7 cellular contexts compared by ENCODE assay signal in the genomic region with DNA sequence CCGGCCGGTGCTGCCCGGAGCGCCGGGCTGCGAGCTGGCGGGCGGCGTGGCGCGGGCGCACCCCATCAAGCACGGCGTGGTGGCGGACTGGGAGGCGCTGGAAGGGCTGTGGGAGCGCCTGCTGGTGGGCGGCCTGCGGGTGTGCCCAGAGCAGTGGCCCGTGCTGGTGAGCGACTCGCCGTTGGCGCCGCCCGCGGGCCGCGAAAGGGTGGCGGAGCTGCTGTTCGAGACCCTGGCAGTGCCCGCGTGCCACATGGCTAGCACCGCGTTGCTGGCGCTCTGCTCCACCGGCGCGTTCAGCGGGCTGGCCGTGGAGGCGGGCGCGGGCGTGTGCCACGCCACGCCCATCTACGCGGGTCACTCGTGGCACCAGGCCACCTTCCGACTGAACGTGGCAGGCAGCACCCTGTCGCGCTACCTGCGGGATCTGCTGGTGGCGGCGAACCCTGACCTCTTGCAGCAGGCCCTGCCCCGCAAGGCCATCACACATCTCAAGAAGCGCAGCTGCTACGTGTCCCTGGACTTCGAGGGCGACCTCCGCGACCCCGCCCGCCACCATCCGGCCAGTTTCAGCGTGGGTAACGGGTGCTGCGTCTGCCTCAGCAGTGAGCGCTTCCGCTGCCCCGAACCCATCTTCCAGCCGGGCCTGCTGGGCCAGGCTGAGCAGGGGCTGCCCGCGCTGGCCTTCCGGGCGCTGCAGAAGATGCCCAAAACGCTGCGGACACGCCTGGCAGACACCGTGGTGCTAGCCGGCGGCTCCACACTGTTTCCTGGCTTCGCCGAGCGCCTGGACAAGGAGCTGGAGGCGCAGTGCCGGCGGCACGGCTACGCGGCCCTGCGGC. TPM values are rescaled to one million over a fixed set of nuclear protein-coding genes. Genes with fewer than 3 reads are reported as not detected.
DNase-seq lines count a peak whose midpoint lies in the region; ATAC-seq and TF ChIP-seq lines count a peak whose summit lies in the region.

No MANE protein-coding gene starts in this region.

- peak overlapping the region; percentile 94 for H3K9ac ChIP-seq in NT2/D1 (ENCODE audit: insufficient read length, low read depth)

- TF ChIP-seq CTCF in fibroblast of villous mesenchyme (IDR thresholded peaks at IDR 0.05; ENCODE audit: insufficient read depth, low read depth, low read length) = no peak
- TF ChIP-seq CTCF in omental fat pad (IDR thresholded peaks at IDR 0.05) = peak in 1 of 3 donors; percentile 90

- peak; percentile 81 for DNase-seq in NT2/D1 (ENCODE audit: low read depth, low spot score)
- peak; percentile 51 for DNase-seq in activated naive CD4-positive, alpha-beta T cell treated with Interleukin-2 at 50 U/mL for 16 hours
- DNase-seq in fibroblast of villous mesenchyme (ENCODE audit: low read depth) = peak; percentile 69
- no peak for DNase-seq in omental fat pad (ENCODE audit: low spot score)
- DNase-seq in aorta = peak; percentile 74 to 88

- H3K36me3 ChIP-seq in NT2/D1 (ENCODE audit: insufficient read depth, insufficient read length, low read length) = peaks cover 48% of the 10 kb centered on the region
- no peaks in the 10 kb centered on the region for H3K36me3 ChIP-seq in aorta (ENCODE audit: control insufficient read depth in 1 of 2, insufficient read depth in 2 of 2, low read length in 1 of 2)

- WGBS in aorta, 2 donors = 5 to 16% methylated on average over 82 to 94 of the region's 94 CpGs

- H3K9me3 ChIP-seq in NT2/D1 (ENCODE audit: insufficient read depth, low read length) (no peaks in the 10 kb centered on the region), aorta (ENCODE audit: control insufficient read depth, low read length) (no peaks in the 10 kb centered on the region)

- peak overlapping the region in 1 of 2 donors; percentile 75 for H3K27ac ChIP-seq in aorta (ENCODE audit: low read depth in 1 of 2, low read length in 2 of 2)

- H3K4me1 ChIP-seq in NT2/D1 (ENCODE audit: insufficient read depth, insufficient read length) (peaks cover 27% of the 10 kb centered on the region), aorta (ENCODE audit: control insufficient read depth in 1 of 2, insufficient read depth in 2 of 2, low read length in 2 of 2) (no peaks in the 10 kb centered on the region)

- ATAC-seq in GM18517 (IDR thresholded peaks at IDR 0.05; ENCODE audit: unreplicated experiment) (peak; percentile 25), HG02885 (IDR thresholded peaks at IDR 0.05; ENCODE audit: poor library complexity, unreplicated experiment) (peak; percentile 4), omental fat pad (ENCODE audit: low FRiP score) (peak; percentile 4), aorta (ENCODE audit: low FRiP score) (peak; percentile 39)

- H3K27me3 ChIP-seq in NT2/D1 (ENCODE audit: insufficient read depth, insufficient read length) = no peaks in the 10 kb centered on the region
- no peaks in the 10 kb centered on the region for H3K27me3 ChIP-seq in aorta (ENCODE audit: control insufficient read depth in 1 of 2, insufficient read depth in 2 of 2, low read length in 1 of 2)

- H3K4me3 ChIP-seq in NT2/D1 (ENCODE audit: insufficient read length, low read depth) = peak overlapping the region; percentile 74
- peak overlapping the region; percentile 50 for H3K4me3 ChIP-seq in fibroblast of villous mesenchyme (ENCODE audit: low read depth, low read length)
- H3K4me3 ChIP-seq in aorta (ENCODE audit: low read length in 2 of 2) = peak overlapping the region; percentile 12 to 28

- intact Hi-C loops in aorta (cut with DNase I) = loop anchor here in 1 of 2 donors (5.0 kb wide), 2 partner anchors 210 to 250 kb away; no protein-coding TSS in a partner anchor

RNA-seq across cellular contexts. Expression of a gene that starts 0.7 kb away (rescaled TPM):
- total RNA-seq in fibroblast of villous mesenchyme (1.7 and 2.6 TPM in 2 replicates), omental fat pad (1 to 10 TPM; 1.1 to 2.4 (median 1.8) TPM), aorta (1 to 10 TPM in 1 of 2 donors, under 1 TPM in 1; 0.96 to 1.2 TPM)
- polyA plus RNA-seq in aorta = 1 to 10 TPM in 1 of 2 donors, under 1 TPM in 1; 0.63 to 1.2 TPM

RNA-seq across cellular contexts. Expression of a gene that starts 5.3 kb away (rescaled TPM):
- total RNA-seq in fibroblast of villous mesenchyme = under 0.01 and 0.32 TPM in 2 replicates
- not detected for total RNA-seq in omental fat pad
- under 1 TPM in 1 of 2 donors, not detected in 1; 0.16 TPM for total RNA-seq in aorta
- polyA plus RNA-seq in aorta = under 1 TPM in 1 of 2 donors, not detected in 1; 0.31 TPM

RNA-seq across cellular contexts. Expression of a gene that starts 6.8 kb away (rescaled TPM):
- 22.0 and 23.8 TPM in 2 replicates for total RNA-seq in fibroblast of villous mesenchyme
- 10 to 100 TPM; 19.1 to 29.8 (median 26.8) TPM for total RNA-seq in omental fat pad
- total RNA-seq in aorta = 10 to 100 TPM; 20.5 to 26.1 TPM
- polyA plus RNA-seq in aorta = 10 to 100 TPM; 10.6 to 53.1 TPM

RNA-seq across cellular contexts. Expression of a gene that starts 18.7 kb away (rescaled TPM):
- 7.1 and 7.3 TPM in 2 replicates for total RNA-seq in fibroblast of villous mesenchyme
- 1 to 10 TPM; 1.2 to 1.9 (median 1.5) TPM for total RNA-seq in omental fat pad
- total RNA-seq in aorta = 1 to 10 TPM; 1.4 to 1.5 TPM
- polyA plus RNA-seq in aorta = 1 to 10 TPM; 1.6 TPM

RNA-seq across cellular contexts. Expression of a gene that starts 52.6 kb away (rescaled TPM):
- total RNA-seq in fibroblast of villous mesenchyme = 3.9 and 5.2 TPM in 2 replicates
- 1 to 10 TPM; 3.6 to 8.7 (median 4.8) TPM for total RNA-seq in omental fat pad
- 1 to 10 TPM; 4.4 to 7.5 TPM for total RNA-seq in aorta
- polyA plus RNA-seq in aorta = 1 to 10 TPM; 1.5 to 4.9 TPM

Comparison
In these comparisons a context has a peak if more than half of its experiments do, and no peak if none do; other contexts are left out.
1. H3K4me3 ChIP-seq: peak in every context shown above with its lines; median percentile 74 in NT2/D1; 50 in fibroblast of villous mesenchyme; 20 in aorta.